8 cellular contexts compared by ENCODE assay signal in genomic region chr19:51108066-51108804, GRCh38. TPM values are rescaled to one million over a fixed set of nuclear protein-coding genes. Genes with fewer than 3 reads are reported as not detected.
DNase-seq lines count a peak whose midpoint lies in the region; ATAC-seq and TF ChIP-seq lines count a peak whose summit lies in the region.

Gene CTU1, minus strand, starts transcription at chr19:51108409. Its CDS starts 3,840 bp downstream, at chr19:51104569.

- peak; percentile 100 for DNase-seq in NCI-H748 (lab: John Stamatoyannopoulos, UW; ENCODE audit: unreplicated experiment)
- DNase-seq in activated CD4-positive, alpha-beta T cell treated with anti-CD3 and anti-CD28 coated beads, Interleukin-2, amount 50 U/mL, for 4 hours: peak; percentile 98
- DNase-seq in dermis blood vessel endothelial cell: peak; percentile 99
- peak; percentile 98 to 99 for DNase-seq in left lung
- DNase-seq in stimulated activated CD4-positive, alpha-beta T cell treated with anti-CD3 and anti-CD28 coated beads, Interleukin-2, amount 100 ng/mL, for 48 hours: peak; percentile 95 to 97

- no peaks in the 10 kb centered on the region for H3K9me3 ChIP-seq in BLaER1 treated with 17β-estradiol and CSF1 and Interleukin-3, amounts not matched to agents 10 nM and 100 nM (replicated peaks in 1 of 11)
- no peaks in the 10 kb centered on the region for H3K9me3 ChIP-seq in left lung

- TF ChIP-seq CTCF in left lung (IDR thresholded peaks at IDR 0.05): peak in 1 of 2 donors; percentile 23

- peaks cover 0 to 28% (median 10%) of the 10 kb centered on the region in 11 experiments; a peak in 10 of 22 replicates for H4K20me1 ChIP-seq in BLaER1 treated with 17β-estradiol and CSF1 and Interleukin-3, amounts not matched to agents 10 nM and 100 nM

- peak within 1 kb of the TSS; percentile 67 to 85 (median 78) for H3K4me3 ChIP-seq in BLaER1 treated with 17β-estradiol and CSF1 and Interleukin-3, amounts not matched to agents 10 nM and 100 nM
- peak within 1 kb of the TSS; percentile 55 to 81 for H3K4me3 ChIP-seq in left lung

- ATAC-seq in GM19351 (IDR thresholded peaks at IDR 0.05; ENCODE audit: unreplicated experiment) (peak; percentile 94), HG03521 (IDR thresholded peaks at IDR 0.05; ENCODE audit: unreplicated experiment) (peak; percentile 95), left lung (peak; percentile 99)

- H3K36me3 ChIP-seq in BLaER1 treated with 17β-estradiol and CSF1 and Interleukin-3, amounts not matched to agents 10 nM and 100 nM: peaks cover 20 to 31% (median 24%) of the 10 kb centered on the region in 11 experiments
- H3K36me3 ChIP-seq in left lung: peaks cover 0 to 18% of the 10 kb centered on the region in 2 donors

- peaks cover 17 to 88% (median 41%) of the 10 kb centered on the region in 10 experiments for H3K4me1 ChIP-seq in BLaER1 treated with 17β-estradiol and CSF1 and Interleukin-3, amounts not matched to agents 10 nM and 100 nM
- H3K4me1 ChIP-seq in left lung: peaks cover 9 to 57% of the 10 kb centered on the region in 2 donors

- peaks cover 0 to 3% (median 0%) of the 10 kb centered on the region in 11 experiments; a peak in 3 of 22 replicates for H3K27me3 ChIP-seq in BLaER1 treated with 17β-estradiol and CSF1 and Interleukin-3, amounts not matched to agents 10 nM and 100 nM
- H3K27me3 ChIP-seq in left lung: no peaks in the 10 kb centered on the region

- H3K9ac ChIP-seq in BLaER1 treated with 17β-estradiol and CSF1 and Interleukin-3, amounts not matched to agents 10 nM and 100 nM: peak within 1 kb of the TSS; percentile 81 to 94 (median 89)

- peak within 1 kb of the TSS; percentile 58 to 94 (median 88) for H3K27ac ChIP-seq in BLaER1 treated with 17β-estradiol and CSF1 and Interleukin-3, amounts not matched to agents 10 nM and 100 nM
- peak within 1 kb of the TSS in 1 of 2 donors; percentile 86 for H3K27ac ChIP-seq in left lung

- peak within 1 kb of the TSS; percentile 89 to 100 (median 96) for H3K4me2 ChIP-seq in BLaER1 treated with 17β-estradiol and CSF1 and Interleukin-3, amounts not matched to agents 10 nM and 100 nM

- intact Hi-C loops in left lung (cut with DNase I): no loop called here

RNA-seq across cellular contexts. Expression of gene CTU1, which starts in this region (rescaled TPM):
- 10.0 and 15.8 TPM in 2 replicates for total RNA-seq in dermis blood vessel endothelial cell
- 1 to 10 TPM; 7.4 to 9.9 TPM for total RNA-seq in left lung
